ENCODE assay signal across 32 cellular contexts in genomic region chr12:113642672-113643071, GRCh38.
DNase-seq lines count a peak whose midpoint lies in the region; ATAC-seq, FAIRE-seq and TF ChIP-seq lines count a peak whose summit lies in the region.
"Had no signal": no experiment of that assay in that cellular context is flagged by ENCODE, and none has a peak within 500 bp of the region (broad histone marks: within the 10 kb centered on the region; RNA-seq: fewer than 3 reads in every experiment).

No MANE protein-coding gene starts in this region.

- H3K27ac ChIP-seq in HEK293 (ENCODE audit: extremely low read depth, low read depth, low read length) (no peak overlapping the region), K562 (ENCODE audit: extremely low read depth, low read depth, low read length) (no peak overlapping the region), H1 (ENCODE audit: low read depth, low read length) (no peak overlapping the region), mammary epithelial cell (ENCODE audit: insufficient read depth, low read depth, low read length) (no peak overlapping the region), upper lobe of left lung (no peak overlapping the region)
- H3K27ac ChIP-seq: 22Rv1; A549; BLaER1; BLaER1 treated with 17β-estradiol and CSF1 and Interleukin-3, amounts not matched to agents 10 nM and 100 nM; C4-2B had no signal

- H4K5ac ChIP-seq in H1 (ENCODE audit: insufficient read length, low read depth, low read length), result no peak overlapping the region

- H3K23me2 ChIP-seq in H1 (ENCODE audit: low read depth, low read length), result peaks cover 2% of the 10 kb centered on the region; the same call in 1 of the 2 replicates

- dilution Hi-C loops in mammary epithelial cell (cut with HindIII; ENCODE audit: low sequenced_read_pairs), result no loop called here

- POLR2A ChIA-PET in HEK293 (lab: Yijun Ruan, JAX) (no interaction called here), K562 (lab: Yijun Ruan, JAX) (no interaction called here), H1 (lab: Charles Lee; ENCODE audit: partially characterized antibody) (no interaction called here)

- H4K8ac ChIP-seq in H1 (ENCODE audit: extremely low read depth, insufficient read depth, low read length), result no peak overlapping the region

- H3K18ac ChIP-seq in H1 (ENCODE audit: extremely low read depth, low read length), result no peak overlapping the region

- H3K4me2 ChIP-seq in K562 (ENCODE audit: insufficient read depth, low read length), result no peak overlapping the region
- H3K4me2 ChIP-seq in H1 (ENCODE audit: insufficient read depth in 1 of 2, low read depth in 2 of 2, low read length in 2 of 2), result no peak overlapping the region
- H3K4me2 ChIP-seq in mammary epithelial cell (ENCODE audit: insufficient read depth, low read depth, low read length), result no peak overlapping the region
- H3K4me2 ChIP-seq: A549; BLaER1; BLaER1 treated with 17β-estradiol and CSF1 and Interleukin-3, amounts not matched to agents 10 nM and 100 nM had no signal

- H3K14ac ChIP-seq in H1 (ENCODE audit: insufficient read length), result no peak overlapping the region

- H3K4ac ChIP-seq in H1 (replicated peaks; ENCODE audit: insufficient read length, low read depth, low read length), result no peak overlapping the region

- H2AFZ ChIP-seq in K562 (ENCODE audit: low read depth, low read length) (no peak overlapping the region), H1 (ENCODE audit: low read length) (no peak overlapping the region), mammary epithelial cell (ENCODE audit: low read depth, low read length) (no peak overlapping the region)

- no peak overlapping the region for H3K4me3 ChIP-seq in HEK293 (ENCODE audit: low read depth, low read length)
- no peak overlapping the region for H3K4me3 ChIP-seq in K562
- H3K4me3 ChIP-seq in H1 (ENCODE audit: extremely low read depth in 1 of 4, insufficient read depth in 2 of 4, low read depth in 3 of 4, low read length in 4 of 4), result no peak overlapping the region
- H3K4me3 ChIP-seq in mammary epithelial cell (replicated peaks in 1 of 3; ENCODE audit: insufficient read depth in 1 of 3, low read depth in 2 of 3, low read length in 3 of 3), result no peak overlapping the region
- no peak overlapping the region for H3K4me3 ChIP-seq in upper lobe of left lung
- H3K4me3 ChIP-seq: A549; BLaER1; BLaER1 treated with 17β-estradiol and CSF1 and Interleukin-3, amounts not matched to agents 10 nM and 100 nM had no signal

- H3K9me3 ChIP-seq in HEK293 (ENCODE audit: control insufficient read depth, insufficient read depth, low read depth, low read length), result no peaks in the 10 kb centered on the region
- H3K9me3 ChIP-seq in K562 (replicated peaks; ENCODE audit: control insufficient read depth, insufficient read depth, low read depth, low read length), result no peaks in the 10 kb centered on the region
- H3K9me3 ChIP-seq in H1 (ENCODE audit: insufficient read depth in 2 of 2, low read depth in 1 of 2, low read length in 1 of 2), result no peaks in the 10 kb centered on the region
- H3K9me3 ChIP-seq in mammary epithelial cell (replicated peaks; ENCODE audit: insufficient read depth, low read length), result no peaks in the 10 kb centered on the region
- H3K9me3 ChIP-seq in upper lobe of left lung, result no peaks in the 10 kb centered on the region
- H3K9me3 ChIP-seq: A549; BE2C; BLaER1; BLaER1 treated with 17β-estradiol and CSF1 and Interleukin-3, amounts not matched to agents 10 nM and 100 nM; Caco-2 had no signal

- no peak overlapping the region for H2BK120ac ChIP-seq in H1 (replicated peaks; ENCODE audit: low read depth, low read length)

- H3K56ac ChIP-seq in H1 (replicated peaks; ENCODE audit: insufficient read length, low read depth, low read length), result no peak overlapping the region

- H3K4me1 ChIP-seq in HEK293 (ENCODE audit: control insufficient read depth, insufficient read depth, low read length), result no peaks in the 10 kb centered on the region
- H3K4me1 ChIP-seq in K562 (replicated peaks in 1 of 2; ENCODE audit: control insufficient read depth in 2 of 2, insufficient read depth in 2 of 2, low read length in 2 of 2), result peaks cover 9 to 27% of the 10 kb centered on the region in 2 experiments; a peak in 4 of 5 replicates
- H3K4me1 ChIP-seq in H1 (replicated peaks in 1 of 4; ENCODE audit: control insufficient read depth in 3 of 4, insufficient read depth in 4 of 4, low read length in 3 of 4), result peaks cover 0 to 9% (median 0%) of the 10 kb centered on the region in 4 experiments; a peak in 4 of 7 replicates
- H3K4me1 ChIP-seq in mammary epithelial cell (ENCODE audit: insufficient read depth, low read length), result no peaks in the 10 kb centered on the region
- H3K4me1 ChIP-seq in upper lobe of left lung, result peaks cover 0 to 4% (median 0%) of the 10 kb centered on the region in 4 donors
- H3K4me1 ChIP-seq: A549; BE2C; BLaER1; BLaER1 treated with 17β-estradiol and CSF1 and Interleukin-3, amounts not matched to agents 10 nM and 100 nM; Caco-2 had no signal

- DNase-seq in K562 (ENCODE audit: extremely low read depth in 1 of 4, low spot score in 3 of 4) (no peak), H1 (ENCODE audit: low read depth in 1 of 2, low spot score in 2 of 2) (no peak), mammary epithelial cell (no peak), upper lobe of left lung (no peak)
- DNase-seq in stimulated activated CD4-positive, alpha-beta T cell treated with anti-CD3 and anti-CD28 coated beads, Interleukin-12 subunit alpha, Interleukin-12 subunit beta, amount 100 ng/mL, for 4 hours, result no peak
- DNase-seq: 8988T; ACHN; AML-193; BE2C; C1 segment of cervical spinal cord; Caco-2; Calu3; CD4-positive, alpha-beta memory T cell; CD4-positive, alpha-beta T cell; CD4-positive, CD25-positive, alpha-beta regulatory T cell; CD8-positive, alpha-beta memory T cell; CD8-positive, alpha-beta T cell; DMS 273 treated with DMSO at 0.1 percent for 48 hours; DMS153; DMS53; DMS79; DMS79 treated with DMSO at 0.1 percent for 48 hours; DND-41; EL had no signal

- H3K36me3 ChIP-seq in HEK293 (ENCODE audit: control insufficient read depth in 2 of 2, insufficient read depth in 1 of 2, low read length in 2 of 2), result no peaks in the 10 kb centered on the region
- no peaks in the 10 kb centered on the region for H3K36me3 ChIP-seq in K562 (ENCODE audit: control insufficient read depth, insufficient read depth, low read length)
- no peaks in the 10 kb centered on the region; a peak in 2 of 8 replicates for H3K36me3 ChIP-seq in H1 (ENCODE audit: control insufficient read depth in 2 of 4, insufficient read depth in 4 of 4, low read length in 3 of 4)
- H3K36me3 ChIP-seq in mammary epithelial cell (ENCODE audit: insufficient read depth, low read length), result no peaks in the 10 kb centered on the region
- H3K36me3 ChIP-seq in upper lobe of left lung, result no peaks in the 10 kb centered on the region
- H3K36me3 ChIP-seq: BE2C; BLaER1; BLaER1 treated with 17β-estradiol and CSF1 and Interleukin-3, amounts not matched to agents 10 nM and 100 nM had no signal

- intact Hi-C loops in K562 (cut with micrococcal nuclease) (loop anchor here (10.0 kb wide), 1 partner anchor 152 kb away; no protein-coding TSS in a partner anchor), mammary epithelial cell (cut with micrococcal nuclease) (no loop called here)

- TF ChIP-seq POLR2A in K562 (conservative IDR thresholded peaks at IDR 0.05), result no peak
- TF ChIP-seq POLR2A in H1 (IDR thresholded peaks at IDR 0.05; ENCODE audit: control extremely low read depth in 1 of 2, low read depth in 2 of 2, low read length in 2 of 2), result no peak
- no peak for TF ChIP-seq POLR2A in upper lobe of left lung (IDR thresholded peaks at IDR 0.05)

- H2BK20ac ChIP-seq in H1 (ENCODE audit: low read length), result no peak overlapping the region

- CTCF ChIA-PET in HEK293 (lab: Yijun Ruan, JAX), result no interaction called here
- CTCF ChIA-PET in K562 (lab: Yijun Ruan, JAX; ENCODE audit: low intra/inter-chr PET ratio), result no interaction called here
- CTCF ChIA-PET in H1 (lab: Charles Lee; ENCODE audit: partially characterized antibody), result interaction anchor here (0.6 to 2.2 kb wide), 3 partner anchors 89 to 259 kb away, joined by 4 to 9 read pairs (median 4); no protein-coding TSS in a partner anchor
- CTCF ChIA-PET in mammary epithelial cell (lab: Charles Lee; ENCODE audit: low non-redundant PET), result no interaction called here

- no peak overlapping the region for H2AK5ac ChIP-seq in H1 (ENCODE audit: low read depth, low read length)

- no peak overlapping the region for H3K9ac ChIP-seq in K562 (ENCODE audit: insufficient read depth in 1 of 2, low read depth in 2 of 2, low read length in 2 of 2)
- H3K9ac ChIP-seq in H1 (replicated peaks in 1 of 4; ENCODE audit: extremely low read depth in 1 of 4, low read depth in 3 of 4, low read length in 3 of 4), result no peak overlapping the region
- no peak overlapping the region for H3K9ac ChIP-seq in mammary epithelial cell (ENCODE audit: insufficient read depth, low read length)
- H3K9ac ChIP-seq: BLaER1; BLaER1 treated with 17β-estradiol and CSF1 and Interleukin-3, amounts not matched to agents 10 nM and 100 nM had no signal

- H3K9me1 ChIP-seq in K562 (ENCODE audit: control insufficient read depth, insufficient read depth, low read length), result no peaks in the 10 kb centered on the region

- BruUV-seq in K562 (replicated peaks; lab: Mats Ljungman, UMichigan), result no TSS peak
- no TSS peak for BruUV-seq in mammary epithelial cell (replicated peaks; lab: Mats Ljungman, UMichigan)

- H3K27me3 ChIP-seq in K562 (ENCODE audit: control insufficient read depth in 2 of 2, insufficient read depth in 2 of 2, low read length in 2 of 2) (no peaks in the 10 kb centered on the region), H1 (replicated peaks in 1 of 4; ENCODE audit: control insufficient read depth in 3 of 4, extremely low read depth in 1 of 4, insufficient read depth in 3 of 4, low read length in 3 of 4) (peaks cover 0 to 4% (median 0%) of the 10 kb centered on the region in 4 experiments; a peak in 3 of 7 replicates), mammary epithelial cell (ENCODE audit: insufficient read depth, low read length) (peaks cover 1% of the 10 kb centered on the region), upper lobe of left lung (peaks cover 0 to 4% (median 2%) of the 10 kb centered on the region in 4 donors)
- H3K27me3 ChIP-seq: BLaER1; BLaER1 treated with 17β-estradiol and CSF1 and Interleukin-3, amounts not matched to agents 10 nM and 100 nM had no signal

- TF ChIP-seq CTCF in HEK293 (tag by site-specific recombination; IDR thresholded peaks at IDR 0.05) (no peak), K562 (IDR thresholded peaks at IDR 0.05 in 2 of 3, conservative IDR thresholded peaks at IDR 0.05 in 1 of 3; ENCODE audit: insufficient read depth in 2 of 3, low read depth in 1 of 3, low read length in 3 of 3) (no peak), H1 (IDR thresholded peaks at IDR 0.05; ENCODE audit: control extremely low read depth in 1 of 3, insufficient read depth in 1 of 3, low read depth in 1 of 3, low read length in 3 of 3) (no peak), mammary epithelial cell (conservative IDR thresholded peaks at IDR 0.05 in 1 of 2, IDR thresholded peaks at IDR 0.05 in 1 of 2; ENCODE audit: extremely low read depth in 1 of 2, insufficient read depth in 1 of 2, low read depth in 1 of 2, low read length in 2 of 2) (no peak), upper lobe of left lung (IDR thresholded peaks at IDR 0.05) (no peak)

- 0 out of 2 replicates have a peak overlapping the region, but pooled peaks have one; percentile 94 for H2BK15ac ChIP-seq in H1 (ENCODE audit: low read length)

- H2BK5ac ChIP-seq in H1 (ENCODE audit: low read depth, low read length), result no peak overlapping the region

- peak overlapping the region; percentile 84; the same call in 1 of the 2 replicates for H2BK12ac ChIP-seq in H1 (ENCODE audit: low read depth, low read length)

- H3K23ac ChIP-seq in H1 (ENCODE audit: insufficient read length), result no peak overlapping the region

- ATAC-seq in K562 (no peak), upper lobe of left lung (ENCODE audit: low FRiP score in 2 of 2) (no peak)
- ATAC-seq: A549; CD8-positive, alpha-beta T cell had no signal

- no peak overlapping the region for H4K91ac ChIP-seq in H1 (replicated peaks; ENCODE audit: insufficient read length, low read length)

- H4K20me1 ChIP-seq in K562 (replicated peaks; ENCODE audit: control insufficient read depth, insufficient read depth, low read length) (no peaks in the 10 kb centered on the region), H1 (replicated peaks in 1 of 2; ENCODE audit: control insufficient read depth in 1 of 2, insufficient read depth in 2 of 2, low read length in 2 of 2) (no peaks in the 10 kb centered on the region), mammary epithelial cell (ENCODE audit: insufficient read depth, low read length) (no peaks in the 10 kb centered on the region)
- H4K20me1 ChIP-seq: BLaER1 had no signal

- TF ChIP-seq RAD21 in K562 (CRISPR knock-in tag; conservative IDR thresholded peaks at IDR 0.05 in 1 of 2, IDR thresholded peaks at IDR 0.05 in 1 of 2), result no peak
- TF ChIP-seq RAD21 in H1 (IDR thresholded peaks at IDR 0.05 in 1 of 2, conservative IDR thresholded peaks at IDR 0.05 in 1 of 2; ENCODE audit: low read depth in 2 of 2, low read length in 2 of 2), result no peak

- no peaks in the 10 kb centered on the region for H3K79me1 ChIP-seq in H1 (ENCODE audit: low read depth, low read length)

- H3K79me2 ChIP-seq in K562 (ENCODE audit: control insufficient read depth, insufficient read depth, low read length) (no peaks in the 10 kb centered on the region), H1 (ENCODE audit: control insufficient read depth in 1 of 2, insufficient read depth in 2 of 2, low read length in 2 of 2) (no peaks in the 10 kb centered on the region), mammary epithelial cell (ENCODE audit: insufficient read depth, low read length) (no peaks in the 10 kb centered on the region)

- FAIRE-seq in K562 (lab: Jason Lieb, UNC), result no peak
- no peak for FAIRE-seq in H1 (lab: Jason Lieb, UNC)
- FAIRE-seq: A204.1, A549, D721Med had no signal

- no peak for TF ChIP-seq EP300 in K562 (IDR thresholded peaks at IDR 0.05; ENCODE audit: low read length)
- TF ChIP-seq EP300 in H1 (IDR thresholded peaks at IDR 0.05; ENCODE audit: borderline replicate concordance in 1 of 2, low read depth in 2 of 2, low read length in 2 of 2), result no peak
- TF ChIP-seq EP300 in upper lobe of left lung (IDR thresholded peaks at IDR 0.05), result no peak

- in situ Hi-C loops in K562 (cut with MboI) (loop anchor here (10.0 kb wide), 1 partner anchor 448 kb away; no protein-coding TSS in a partner anchor), mammary epithelial cell (cut with MboI; ENCODE audit: low sequenced_read_pairs in 2 of 2) (no loop called here)

- 8% methylated on average over 2 of the region's 2 CpGs for whole genome bisulfite sequencing in K562 (ENCODE audit: insufficient coverage, low coverage, missing lambda C conversion rate)
- 71% methylated on average over 2 of the region's 2 CpGs; no CpG with 5 or more reads in 1 of the 2 experiments for WGBS in H1 (ENCODE audit: extremely low coverage in 1 of 2, insufficient coverage in 1 of 2, insufficient read length in 1 of 2, insufficient replicate concordance in 2 of 2, low coverage in 1 of 2, low lambda C conversion rate in 2 of 2, missing lambda C conversion rate in 1 of 2), 2 experiments
- WGBS in mammary epithelial cell (ENCODE audit: low coverage, missing lambda C conversion rate), result 31% methylated on average over 2 of the region's 2 CpGs
- WGBS in upper lobe of left lung, 2 donors, result 50 to 64% methylated on average over 2 of the region's 2 CpGs
